18 cellular contexts compared by ENCODE assay signal in genomic region chr6:110013396-110013795, GRCh38. TPM values are rescaled to one million over a fixed set of nuclear protein-coding genes. Genes with fewer than 3 reads are reported as not detected.
DNase-seq lines count a peak whose midpoint lies in the region; ATAC-seq lines count a peak whose summit lies in the region.
"Had no signal": no experiment of that assay in that cellular context is flagged by ENCODE, and none has a peak within 500 bp of the region (broad histone marks: within the 10 kb centered on the region; RNA-seq: fewer than 3 reads in every experiment).

No MANE protein-coding gene starts in this region.

- H3K36me3 ChIP-seq in naive thymus-derived CD4-positive, alpha-beta T cell (ENCODE audit: control insufficient read depth in 2 of 3, insufficient read depth in 3 of 3, low read length in 3 of 3) = no peaks in the 10 kb centered on the region
- H3K36me3 ChIP-seq: BLaER1 had no signal

- no peak overlapping the region for H3K4me3 Mint-ChIP-seq in activated CD4-positive, alpha-beta T cell treated with anti-CD3 and anti-CD28 coated beads for 36 hours
- H3K4me3 Mint-ChIP-seq in naive thymus-derived CD4-positive, alpha-beta T cell = no peak overlapping the region
- H3K4me3 Mint-ChIP-seq: CD14-positive monocyte; CD4-positive, alpha-beta memory T cell; H9 had no signal

- H3K36me3 Mint-ChIP-seq in activated CD4-positive, alpha-beta T cell treated with anti-CD3 and anti-CD28 coated beads for 36 hours (ENCODE audit: low read depth) = no peaks in the 10 kb centered on the region
- H3K36me3 Mint-ChIP-seq in naive thymus-derived CD4-positive, alpha-beta T cell = no peaks in the 10 kb centered on the region
- H3K36me3 Mint-ChIP-seq: CD14-positive monocyte; CD4-positive, alpha-beta memory T cell had no signal

- POLR2A ChIA-PET in activated CD4-positive, alpha-beta T cell treated with anti-CD3 and anti-CD28 coated beads for 36 hours (lab: Charles Lee) = interaction anchor here (0.6 kb wide), 1 partner anchor 48 kb away, joined by 3 read pairs; no protein-coding TSS in a partner anchor
- POLR2A ChIA-PET in naive thymus-derived CD4-positive, alpha-beta T cell (lab: Charles Lee) = no interaction called here

- H3K4me3 ChIP-seq in naive thymus-derived CD4-positive, alpha-beta T cell (ENCODE audit: low read length) = no peak overlapping the region
- H3K4me3 ChIP-seq: A549, BLaER1, GM12878 had no signal

- peaks cover 2% of the 10 kb centered on the region for H3K9me3 Mint-ChIP-seq in activated CD4-positive, alpha-beta T cell treated with anti-CD3 and anti-CD28 coated beads for 36 hours (ENCODE audit: low read depth)
- H3K9me3 Mint-ChIP-seq in naive thymus-derived CD4-positive, alpha-beta T cell = peaks cover 0 to 8% (median 0%) of the 10 kb centered on the region in 11 donors
- H3K9me3 Mint-ChIP-seq: H9 had no signal

- DNase-seq in Right ventricle myocardium inferior (ENCODE audit: missing footprints) = no peak
- no peak for DNase-seq in cardiac septum (ENCODE audit: low spot score)
- DNase-seq in Ammon's horn (ENCODE audit: low spot score) = peak; percentile 11
- peak; percentile 19 for DNase-seq in cerebellum (ENCODE audit: low spot score)
- DNase-seq in superior temporal gyrus (ENCODE audit: extremely low spot score) = peak; percentile 25
- DNase-seq in activated CD4-positive, alpha-beta T cell treated with anti-CD3 and anti-CD28 coated beads for 36 hours = no peak
- DNase-seq in naive thymus-derived CD4-positive, alpha-beta T cell = no peak
- DNase-seq: AML-193; CD4-positive, alpha-beta memory T cell; DMS153; DMS79 treated with DMSO at 0.1 percent for 48 hours; H9; IMR-90 had no signal

- H3K27me3 ChIP-seq in naive thymus-derived CD4-positive, alpha-beta T cell (ENCODE audit: control insufficient read depth in 2 of 2, insufficient read depth in 2 of 2, low read length in 2 of 2) = no peaks in the 10 kb centered on the region
- H3K27me3 ChIP-seq: BLaER1 had no signal

- no peaks in the 10 kb centered on the region for H3K4me1 ChIP-seq in naive thymus-derived CD4-positive, alpha-beta T cell (ENCODE audit: control insufficient read depth in 2 of 2, insufficient read depth in 2 of 2, low read length in 2 of 2)
- H3K4me1 ChIP-seq: A549 had no signal

- no peaks in the 10 kb centered on the region for H3K4me1 Mint-ChIP-seq in activated CD4-positive, alpha-beta T cell treated with anti-CD3 and anti-CD28 coated beads for 36 hours
- peaks cover 0 to 6% (median 5%) of the 10 kb centered on the region in 7 donors for H3K4me1 Mint-ChIP-seq in naive thymus-derived CD4-positive, alpha-beta T cell
- H3K4me1 Mint-ChIP-seq: CD14-positive monocyte; CD4-positive, alpha-beta memory T cell had no signal

- no peaks in the 10 kb centered on the region for H3K9me3 ChIP-seq in naive thymus-derived CD4-positive, alpha-beta T cell (ENCODE audit: control insufficient read depth in 2 of 3, low read length in 3 of 3)
- H3K9me3 ChIP-seq: A549 had no signal

- ATAC-seq in Right ventricle myocardium inferior = peak; percentile 37
- no peak for ATAC-seq in activated CD4-positive, alpha-beta T cell treated with anti-CD3 and anti-CD28 coated beads for 36 hours
- no peak for ATAC-seq in naive thymus-derived CD4-positive, alpha-beta T cell
- ATAC-seq: A549, GM12878 had no signal

- no peak overlapping the region for H3K27ac ChIP-seq in naive thymus-derived CD4-positive, alpha-beta T cell (ENCODE audit: low read depth, low read length)
- H3K27ac ChIP-seq: 22Rv1, A549, BLaER1 had no signal

- no peak overlapping the region for H3K27ac Mint-ChIP-seq in activated CD4-positive, alpha-beta T cell treated with anti-CD3 and anti-CD28 coated beads for 36 hours
- H3K27ac Mint-ChIP-seq in naive thymus-derived CD4-positive, alpha-beta T cell = peak overlapping the region in 1 of 9 donors; percentile 2
- H3K27ac Mint-ChIP-seq: CD4-positive, alpha-beta memory T cell; H9 had no signal

- CTCF ChIA-PET in activated CD4-positive, alpha-beta T cell treated with anti-CD3 and anti-CD28 coated beads for 36 hours (lab: Charles Lee) = interaction anchor here (1.5 kb wide), 1 partner anchor 26 kb away, joined by 4 read pairs; no protein-coding TSS in a partner anchor
- CTCF ChIA-PET in naive thymus-derived CD4-positive, alpha-beta T cell (lab: Charles Lee) = no interaction called here

- intact Hi-C loops in Right ventricle myocardium inferior (cut with DNase I) (loop anchor here (5.0 kb wide), 1 partner anchor 219 kb away; no protein-coding TSS in a partner anchor), cardiac septum (cut with DNase I) (no loop called here)
- intact Hi-C loops in activated CD4-positive, alpha-beta T cell treated with anti-CD3 and anti-CD28 coated beads for 36 hours (cut with DNase I, micrococcal nuclease) = no loop called here
- intact Hi-C loops in naive thymus-derived CD4-positive, alpha-beta T cell (cut with micrococcal nuclease) = no loop called here

- H3K27me3 Mint-ChIP-seq in activated CD4-positive, alpha-beta T cell treated with anti-CD3 and anti-CD28 coated beads for 36 hours = no peaks in the 10 kb centered on the region
- peaks cover 0 to 15% (median 4%) of the 10 kb centered on the region in 5 donors for H3K27me3 Mint-ChIP-seq in naive thymus-derived CD4-positive, alpha-beta T cell

RNA-seq across cellular contexts. Expression of gene GPR6, which starts 35.3 kb away (rescaled TPM):
- total RNA-seq in Right ventricle myocardium inferior (not detected), cardiac septum (not detected), cerebellum (0.27 TPM)
- total RNA-seq in activated CD4-positive, alpha-beta T cell treated with anti-CD3 and anti-CD28 coated beads for 36 hours = not detected
- not detected for total RNA-seq in naive thymus-derived CD4-positive, alpha-beta T cell
- polyA plus RNA-seq in naive thymus-derived CD4-positive, alpha-beta T cell = not detected
- total RNA-seq: CD4-positive, alpha-beta memory T cell; GM12878; IMR-90 had no signal
- polyA plus RNA-seq: A549; CD14-positive monocyte; CD4-positive, alpha-beta memory T cell; GM12878; IMR-90 had no signal

Comparison
In these comparisons a context has a peak if more than half of its experiments do, and no peak if none do; other contexts are left out.
1. DNase-seq: peak in Ammon's horn (single experiment), cerebellum (single experiment) and superior temporal gyrus (single experiment); none in Right ventricle myocardium inferior (single experiment), cardiac septum (single experiment), activated CD4-positive, alpha-beta T cell treated with anti-CD3 and anti-CD28 coated beads for 36 hours (single experiment) and naive thymus-derived CD4-positive, alpha-beta T cell (0 of 9).